In genomic region chr21:27314096-27314495, GRCh38 we compare ENCODE assay signal across 1 cellular context.
TF ChIP-seq lines count a peak whose summit lies in the region.

No MANE protein-coding gene starts in this region.

TF ChIP-seq in GM23338, 12 proteins besides CTCF, POLR2A, EP300 and RAD21 (continued from another document):
- TF ChIP-seq REST (IDR thresholded peaks at IDR 0.05; ENCODE audit: unreplicated experiment) (no peak), EZH2 (IDR thresholded peaks at IDR 0.05; ENCODE audit: low read depth, unreplicated experiment) (no peak), NANOG (IDR thresholded peaks at IDR 0.05; ENCODE audit: borderline replicate concordance) (no peak), JUNB (IDR thresholded peaks at IDR 0.05; ENCODE audit: unreplicated experiment) (no peak), CREB1 (CRISPR knock-in tag; IDR thresholded peaks at IDR 0.05; ENCODE audit: low read depth) (no peak), EZH2phosphoT487 (IDR thresholded peaks at IDR 0.05; ENCODE audit: unreplicated experiment) (no peak)
